8 cellular contexts compared by ENCODE assay signal in genomic region chr2:160411167-160411566, GRCh38.
DNase-seq lines count a peak whose midpoint lies in the region; ATAC-seq, FAIRE-seq and TF ChIP-seq lines count a peak whose summit lies in the region.

No MANE protein-coding gene starts in this region.

- peak; percentile 39 for DNase-seq in stimulated activated CD4-positive, alpha-beta T cell treated with anti-CD3 and anti-CD28 coated beads, Interleukin-15, amount 100 ng/mL, for 24 hours
- no peak for DNase-seq in stimulated activated CD4-positive, alpha-beta T cell treated with anti-CD3 and anti-CD28 coated beads, Interleukin-4, amount 100 ng/mL, for 1 hour
- DNase-seq in RPMI7951 (ENCODE audit: low read depth) (peak; percentile 80), colonic mucosa (no peak), small intestine (no peak), left colon (no peak)

- H3K4me3 ChIP-seq in colonic mucosa (no peak overlapping the region), small intestine (ENCODE audit: low read depth in 1 of 2, low read length in 2 of 2) (no peak overlapping the region)

- H3K27ac ChIP-seq in colonic mucosa = peak overlapping the region; percentile 36
- peak overlapping the region; percentile 12 to 76 for H3K27ac ChIP-seq in small intestine (ENCODE audit: low read depth in 1 of 2, low read length in 1 of 2)

- no peaks in the 10 kb centered on the region for H3K9me3 ChIP-seq in colonic mucosa
- no peaks in the 10 kb centered on the region for H3K9me3 ChIP-seq in small intestine (ENCODE audit: control insufficient read depth, low read depth)

- H3K27me3 ChIP-seq in colonic mucosa (peaks cover 11% of the 10 kb centered on the region), small intestine (ENCODE audit: control insufficient read depth in 2 of 2, insufficient read depth in 2 of 2, low read length in 2 of 2) (no peaks in the 10 kb centered on the region)

- no peak overlapping the region for H3K9ac ChIP-seq in colonic mucosa (ENCODE audit: low read depth in 2 of 2, low read length in 2 of 2)

- FAIRE-seq in small intestine (lab: Jason Lieb, UNC) = no peak

- intact Hi-C loops in colonic mucosa (cut with DNase I) = no loop called here
- intact Hi-C loops in left colon (cut with DNase I, micrococcal nuclease) = no loop called here

- no peak for TF ChIP-seq CTCF in colonic mucosa (IDR thresholded peaks at IDR 0.05)

- ATAC-seq in GM21526 (IDR thresholded peaks at IDR 0.05; ENCODE audit: low FRiP score, unreplicated experiment) (no peak), left colon (no peak), GM18520 (IDR thresholded peaks at IDR 0.05; ENCODE audit: unreplicated experiment) (no peak)

- 33 to 74% (median 40%) methylated on average over 1 of the region's 1 CpG for WGBS in small intestine, 3 donors

- H3K4me1 ChIP-seq in colonic mucosa = peaks cover 6% of the 10 kb centered on the region
- H3K4me1 ChIP-seq in small intestine (ENCODE audit: control insufficient read depth in 2 of 2, insufficient read depth in 1 of 2, low read depth in 1 of 2, low read length in 1 of 2) = peaks cover 0 to 8% of the 10 kb centered on the region in 2 donors

- H3K36me3 ChIP-seq in colonic mucosa (no peaks in the 10 kb centered on the region), small intestine (ENCODE audit: control insufficient read depth in 2 of 2, insufficient read depth in 2 of 2, low read length in 2 of 2) (no peaks in the 10 kb centered on the region)

Comparison
In these comparisons a context has a peak if more than half of its experiments do, and no peak if none do; other contexts are left out.
1. DNase-seq: peak in stimulated activated CD4-positive, alpha-beta T cell treated with anti-CD3 and anti-CD28 coated beads, Interleukin-15, amount 100 ng/mL, for 24 hours (single experiment) and RPMI7951 (single experiment); none in stimulated activated CD4-positive, alpha-beta T cell treated with anti-CD3 and anti-CD28 coated beads, Interleukin-4, amount 100 ng/mL, for 1 hour (single experiment), colonic mucosa (single experiment), small intestine (single experiment) and left colon (0 of 2).